23 cellular contexts compared by ENCODE assay signal in the genomic region with DNA sequence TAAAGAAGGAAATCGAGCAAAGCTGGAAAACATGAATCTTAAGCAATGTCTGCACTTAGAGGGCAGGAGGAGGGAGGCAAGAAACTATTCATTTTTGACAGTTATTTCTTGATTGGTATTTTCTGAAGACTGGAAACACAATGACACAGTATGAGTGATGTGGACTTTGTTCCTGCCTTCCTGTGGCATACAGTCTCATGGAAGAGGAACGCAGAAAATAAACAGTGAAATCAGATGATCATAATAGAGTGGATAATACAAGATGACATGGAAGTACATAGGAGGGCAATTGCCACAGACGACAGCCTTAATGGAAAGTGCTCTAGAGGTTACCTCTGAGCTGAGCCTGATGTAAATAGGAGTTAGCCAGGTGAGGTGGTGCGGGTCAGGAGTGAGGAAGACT.
DNase-seq lines count a peak whose midpoint lies in the region; ATAC-seq, FAIRE-seq and TF ChIP-seq lines count a peak whose summit lies in the region.
"Had no signal": no experiment of that assay in that cellular context is flagged by ENCODE, and none has a peak within 500 bp of the region (broad histone marks: within the 10 kb centered on the region; RNA-seq: fewer than 3 reads in every experiment).

No MANE protein-coding gene starts in this region.

- peaks cover 65% of the 10 kb centered on the region for H3K4me1 ChIP-seq in HepG2 (ENCODE audit: insufficient read depth, low read length)
- no peaks in the 10 kb centered on the region for H3K4me1 ChIP-seq in right lobe of liver
- peaks cover 59% of the 10 kb centered on the region for H3K4me1 ChIP-seq in endothelial cell of umbilical vein (ENCODE audit: control insufficient read depth, extremely low read depth, insufficient read depth, low read length)
- peaks cover 30% of the 10 kb centered on the region for H3K4me1 ChIP-seq in osteoblast (ENCODE audit: insufficient read depth, low read length)

- CTCF ChIA-PET in HepG2 (lab: Yijun Ruan, JAX; ENCODE audit: low intra/inter-chr PET ratio, low total read pairs) (interaction anchor here (1.0 kb wide), 1 partner anchor 21 kb away, joined by 3 read pairs; no protein-coding TSS in a partner anchor), endothelial cell of umbilical vein (lab: Charles Lee) (no interaction called here)

- no peaks in the 10 kb centered on the region for H4K20me1 ChIP-seq in HepG2 (ENCODE audit: insufficient read depth, low read length)
- no peaks in the 10 kb centered on the region for H4K20me1 ChIP-seq in endothelial cell of umbilical vein (replicated peaks; ENCODE audit: control insufficient read depth, extremely low read depth, insufficient read depth, low read length)
- H4K20me1 ChIP-seq in osteoblast (ENCODE audit: insufficient read depth, low read length) = no peaks in the 10 kb centered on the region

- TF ChIP-seq CTCF in HepG2 (CRISPR knock-in tag; IDR thresholded peaks at IDR 0.05) = no peak
- no peak for TF ChIP-seq CTCF in right lobe of liver (IDR thresholded peaks at IDR 0.05)
- TF ChIP-seq CTCF in endothelial cell of umbilical vein (IDR thresholded peaks at IDR 0.05; ENCODE audit: extremely low read depth in 1 of 2, insufficient read depth in 1 of 2, low read depth in 1 of 2, low read length in 2 of 2) = no peak
- no peak for TF ChIP-seq CTCF in osteoblast (IDR thresholded peaks at IDR 0.05; ENCODE audit: extremely low read depth, low read depth, low read length)
- TF ChIP-seq CTCF in brain microvascular endothelial cell (IDR thresholded peaks at IDR 0.05; ENCODE audit: low read depth, low read length, missing control alignments) = no peak

- DNase-seq in HepG2 (ENCODE audit: low spot score) = peak; percentile 95
- no peak for DNase-seq in right lobe of liver
- DNase-seq in endothelial cell of umbilical vein (ENCODE audit: low read depth, low spot score) = peak; percentile 68
- no peak for DNase-seq in osteoblast (ENCODE audit: insufficient read length, low spot score, missing footprints)
- DNase-seq in brain microvascular endothelial cell = no peak
- DNase-seq in NCI-H1930 (lab: John Stamatoyannopoulos, UW) = no peak
- DNase-seq in stimulated activated CD4-positive, alpha-beta T cell treated with anti-CD3 and anti-CD28 coated beads, Interleukin-12 subunit alpha, Interleukin-12 subunit beta, amount 100 ng/mL, for 4 hours = no peak
- DNase-seq: CD4-positive, CD25-positive, alpha-beta regulatory T cell; COR-L47; DMS 273 treated with DMSO at 0.1 percent for 48 hours; DND-41; GM23248; HCEC 1CT; KBM-7; NCI-H1105; NCI-H2081 treated with DMSO at 0.1 percent for 48 hours; NCI-H510A; NCI-H748 treated with DMSO at 0.1 percent for 48 hours; OCI-M1; RPMI8226; SHP77 treated with DMSO at 0.1 percent for 48 hours had no signal

- intact Hi-C loops in HepG2 (cut with micrococcal nuclease; ENCODE audit: unreplicated experiment) (loop anchor here (1.0 kb wide), 1 partner anchor 15 kb away; no protein-coding TSS in a partner anchor), right lobe of liver (cut with DNase I) (no loop called here), endothelial cell of umbilical vein (cut with micrococcal nuclease) (no loop called here)

- no peaks in the 10 kb centered on the region for H3K36me3 ChIP-seq in HepG2 (replicated peaks in 1 of 2; ENCODE audit: control insufficient read depth in 1 of 2, insufficient read depth in 2 of 2, low read length in 2 of 2)
- no peaks in the 10 kb centered on the region for H3K36me3 ChIP-seq in right lobe of liver
- no peaks in the 10 kb centered on the region for H3K36me3 ChIP-seq in endothelial cell of umbilical vein (ENCODE audit: control insufficient read depth in 2 of 2, extremely low read depth in 1 of 2, insufficient read depth in 2 of 2, low read length in 2 of 2)
- H3K36me3 ChIP-seq in osteoblast (ENCODE audit: insufficient read depth, low read length) = no peaks in the 10 kb centered on the region
- no peaks in the 10 kb centered on the region for H3K36me3 ChIP-seq in brain microvascular endothelial cell (replicated peaks)

- peak overlapping the region; percentile 78 for H3K27ac ChIP-seq in HepG2 (ENCODE audit: extremely low read length, insufficient read depth, low read length)
- H3K27ac ChIP-seq in right lobe of liver = no peak overlapping the region
- peak overlapping the region; percentile 85 for H3K27ac ChIP-seq in endothelial cell of umbilical vein (ENCODE audit: insufficient read depth, low read depth, low read length)
- peak overlapping the region; percentile 46 for H3K27ac ChIP-seq in osteoblast (ENCODE audit: low read depth, low read length)
- H3K27ac ChIP-seq in brain microvascular endothelial cell = no peak overlapping the region
- H3K27ac ChIP-seq: GM23248 had no signal

- POLR2A ChIA-PET in HepG2 (lab: Yijun Ruan, JAX) (interaction anchor here (0.8 to 5.8 kb wide), 13 partner anchors 9 to 171 kb away, joined by 3 to 72 read pairs (median 11); no protein-coding TSS in a partner anchor), endothelial cell of umbilical vein (lab: Charles Lee) (no interaction called here)

- H3K9me1 ChIP-seq in endothelial cell of umbilical vein (replicated peaks; ENCODE audit: control insufficient read depth, extremely low read depth, insufficient read depth, low read length) = no peaks in the 10 kb centered on the region

- H3K4me3 ChIP-seq in HepG2 (replicated peaks in 1 of 3; ENCODE audit: insufficient read depth in 1 of 3, low read depth in 2 of 3, low read length in 3 of 3) (peak overlapping the region; percentile 39 to 60 (median 51); a peak in 5 of 6 replicates), right lobe of liver (no peak overlapping the region), endothelial cell of umbilical vein (replicated peaks in 1 of 3; ENCODE audit: insufficient read depth in 1 of 3, low read depth in 1 of 3, low read length in 3 of 3) (peak overlapping the region in 1 of 3 experiments; percentile 8), osteoblast (ENCODE audit: insufficient read depth, low read length) (no peak overlapping the region), brain microvascular endothelial cell (ENCODE audit: low read depth, low read length) (no peak overlapping the region)
- H3K4me3 ChIP-seq: GM23248 had no signal

- no peaks in the 10 kb centered on the region for H3K27me3 ChIP-seq in HepG2 (ENCODE audit: control insufficient read depth in 1 of 2, insufficient read depth in 2 of 2, low read length in 2 of 2)
- H3K27me3 ChIP-seq in right lobe of liver = no peaks in the 10 kb centered on the region
- H3K27me3 ChIP-seq in endothelial cell of umbilical vein (ENCODE audit: control insufficient read depth in 2 of 2, insufficient read depth in 2 of 2, low read length in 2 of 2) = no peaks in the 10 kb centered on the region
- H3K27me3 ChIP-seq in osteoblast (ENCODE audit: insufficient read depth, low read length) = no peaks in the 10 kb centered on the region
- H3K27me3 ChIP-seq in brain microvascular endothelial cell (replicated peaks) = no peaks in the 10 kb centered on the region

- H3K4me2 ChIP-seq in HepG2 (ENCODE audit: low read depth, low read length) (peak overlapping the region; percentile 87), endothelial cell of umbilical vein (ENCODE audit: insufficient read depth, low read length) (peak overlapping the region; percentile 41), osteoblast (ENCODE audit: insufficient read depth, low read length) (no peak overlapping the region)

- no peaks in the 10 kb centered on the region for H3K9me3 ChIP-seq in HepG2 (ENCODE audit: low read length)
- H3K9me3 ChIP-seq in right lobe of liver = no peaks in the 10 kb centered on the region
- H3K9me3 ChIP-seq in endothelial cell of umbilical vein (replicated peaks; ENCODE audit: control insufficient read depth, insufficient read depth, low read length) = no peaks in the 10 kb centered on the region
- H3K9me3 ChIP-seq in osteoblast (ENCODE audit: low read depth, low read length) = no peaks in the 10 kb centered on the region

- H3K79me2 ChIP-seq in HepG2 (ENCODE audit: insufficient read depth, low read length) = no peaks in the 10 kb centered on the region
- peaks cover 8% of the 10 kb centered on the region for H3K79me2 ChIP-seq in endothelial cell of umbilical vein (ENCODE audit: control insufficient read depth, insufficient read depth, low read length)
- no peaks in the 10 kb centered on the region for H3K79me2 ChIP-seq in osteoblast (ENCODE audit: insufficient read depth, low read length)

- TF ChIP-seq EP300 in HepG2 (IDR thresholded peaks at IDR 0.05; ENCODE audit: low read depth in 2 of 2, low read length in 2 of 2) (peak in 1 of 2 experiments; percentile 87; a peak in 2 of 4 replicates), HepG2 (CRISPR knock-in tag; IDR thresholded peaks at IDR 0.05; ENCODE audit: borderline replicate concordance) (peak; percentile 92)

- peak in 1 of 2 experiments; percentile 57; a peak in 2 of 4 replicates for TF ChIP-seq POLR2A in HepG2 (IDR thresholded peaks at IDR 0.05; ENCODE audit: insufficient read depth in 1 of 2, low read depth in 2 of 2, low read length in 2 of 2)
- no peak for TF ChIP-seq POLR2A in right lobe of liver (IDR thresholded peaks at IDR 0.05)
- TF ChIP-seq POLR2A in endothelial cell of umbilical vein (IDR thresholded peaks at IDR 0.05; ENCODE audit: low read depth, low read length) = no peak

- ATAC-seq in HepG2 (peak; percentile 72), right lobe of liver (no peak), GM21717 (IDR thresholded peaks at IDR 0.05; ENCODE audit: unreplicated experiment) (no peak)

- under 1% methylated on average over 4 of the region's 4 CpGs for WGBS in HepG2 (ENCODE audit: low lambda C conversion rate)
- WGBS in right lobe of liver (ENCODE audit: insufficient coverage, low coverage, low lambda C conversion rate, missing lambda C conversion rate) = 44% methylated on average over 4 of the region's 4 CpGs

- H2AFZ ChIP-seq in HepG2 (ENCODE audit: low read length) = peak overlapping the region; percentile 1
- peak overlapping the region; percentile 27 for H2AFZ ChIP-seq in endothelial cell of umbilical vein (ENCODE audit: low read depth, low read length)
- H2AFZ ChIP-seq in osteoblast (ENCODE audit: low read length) = no peak overlapping the region

- TF ChIP-seq RAD21 in HepG2 (CRISPR knock-in tag; IDR thresholded peaks at IDR 0.05) = no peak

- in situ Hi-C loops in HepG2 (cut with HindIII; ENCODE audit: extremely low pct_ligation_motif_present, low pct_unique_long_range_greater_than_20kb) = no loop called here
- in situ Hi-C loops in brain microvascular endothelial cell (cut with HindIII; ENCODE audit: low pct_ligation_motif_present, low sequenced_read_pairs) = no loop called here

- dilution Hi-C loops in endothelial cell of umbilical vein (cut with MboI; ENCODE audit: extremely low pct_ligation_motif_present, low sequenced_read_pairs) = no loop called here

- FAIRE-seq in HepG2 (lab: Jason Lieb, UNC) = peak; percentile 80
- FAIRE-seq in endothelial cell of umbilical vein (lab: Jason Lieb, UNC) = peak; percentile 12
- FAIRE-seq: G401.6 had no signal

- BruUV-seq in HepG2 (replicated peaks; lab: Mats Ljungman, UMichigan) (no TSS peak), endothelial cell of umbilical vein (replicated peaks; lab: Mats Ljungman, UMichigan) (no TSS peak)

- H3K9ac ChIP-seq in HepG2 (ENCODE audit: insufficient read depth, low read depth, low read length) (peak overlapping the region; percentile 81), endothelial cell of umbilical vein (replicated peaks; ENCODE audit: extremely low read depth, insufficient read depth, low read length) (peak overlapping the region; percentile 37)
- H3K9ac ChIP-seq: GM23248 had no signal

Comparison
In these comparisons a context has a peak if more than half of its experiments do, and no peak if none do; other contexts are left out.
1. DNase-seq: peak in HepG2 (single experiment) and endothelial cell of umbilical vein (single experiment); none in right lobe of liver (0 of 3), osteoblast (single experiment), brain microvascular endothelial cell (single experiment), NCI-H1930 (0 of 2) and stimulated activated CD4-positive, alpha-beta T cell treated with anti-CD3 and anti-CD28 coated beads, Interleukin-12 subunit alpha, Interleukin-12 subunit beta, amount 100 ng/mL, for 4 hours (single experiment).
2. H3K27ac ChIP-seq: peak in HepG2 (single experiment), endothelial cell of umbilical vein (single experiment) and osteoblast (single experiment); none in right lobe of liver (0 of 3) and brain microvascular endothelial cell (single experiment).
3. H3K4me3 ChIP-seq: peak in HepG2 (3 of 3); none in right lobe of liver (0 of 3), osteoblast (single experiment) and brain microvascular endothelial cell (single experiment).